In the genomic region with DNA sequence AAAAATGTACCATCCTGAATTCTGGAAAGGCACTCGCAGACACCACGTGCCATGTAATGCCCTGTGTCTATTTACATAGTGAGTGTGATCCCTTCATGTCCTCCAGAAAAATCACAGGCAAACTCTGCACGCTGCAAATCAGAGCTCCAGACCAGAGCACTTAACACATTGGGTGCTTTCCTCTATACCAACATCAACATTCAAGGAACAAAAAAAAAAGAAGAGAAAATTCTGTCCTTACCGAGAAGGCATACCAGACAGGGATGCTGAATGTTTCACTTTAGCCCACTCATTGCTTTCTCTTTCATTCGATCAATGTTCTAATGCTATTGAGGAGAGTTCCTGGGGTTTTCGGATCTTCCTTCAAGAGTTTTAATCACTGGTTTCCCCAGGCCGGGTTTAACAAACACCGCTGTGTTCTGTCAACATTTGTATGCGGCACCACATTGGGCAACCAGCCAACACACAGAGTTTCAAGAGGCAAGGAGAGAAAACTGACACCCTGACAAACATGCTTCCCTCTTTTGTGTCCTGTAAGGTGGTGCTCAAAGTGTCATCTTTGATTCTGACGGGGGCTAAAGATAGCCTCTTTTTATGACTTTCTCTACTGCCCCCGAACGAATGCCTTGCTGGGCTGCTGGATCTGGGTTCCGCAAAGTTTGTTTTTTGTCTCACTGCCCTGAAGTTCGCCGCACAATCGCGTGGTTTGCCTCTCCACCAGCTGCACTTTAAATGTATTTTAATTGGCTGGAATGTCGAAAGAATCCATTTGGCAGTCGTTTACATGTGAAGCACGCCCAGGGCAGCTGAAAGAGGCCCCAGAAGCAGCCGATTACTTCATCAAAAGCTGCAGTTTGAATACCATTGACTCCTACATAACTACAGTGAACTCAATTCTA, we compare ENCODE assay signal across 8 cellular contexts.
A peak's percentile ranks its signal among the peaks of the same experiment; 100 is the strongest.
DNase-seq lines count a peak whose midpoint lies in the region; ATAC-seq and TF ChIP-seq lines count a peak whose summit lies in the region.

No MANE protein-coding gene starts in this region.

- H3K27ac ChIP-seq in ascending aorta, result peak overlapping the region in 1 of 2 donors; percentile 24
- no peak overlapping the region for H3K27ac ChIP-seq in iPS-18a (ENCODE audit: low read length)

- no peak overlapping the region for H3K27ac Mint-ChIP-seq in activated T-helper 17 cell treated with anti-CD3 and anti-CD28 coated beads, Interleukin-2, amount 50 U/mL, for 72 hours

- no peaks in the 10 kb centered on the region for H3K9me3 Mint-ChIP-seq in activated T-helper 17 cell treated with anti-CD3 and anti-CD28 coated beads, Interleukin-2, amount 50 U/mL, for 72 hours

- H3K36me3 Mint-ChIP-seq in activated T-helper 17 cell treated with anti-CD3 and anti-CD28 coated beads, Interleukin-2, amount 50 U/mL, for 72 hours (ENCODE audit: low read depth), result no peaks in the 10 kb centered on the region

- H3K4me3 Mint-ChIP-seq in activated T-helper 17 cell treated with anti-CD3 and anti-CD28 coated beads, Interleukin-2, amount 50 U/mL, for 72 hours, result no peak overlapping the region

- DNase-seq in NCI-H1417 (lab: John Stamatoyannopoulos, UW) (peak; percentile 67 to 87 (median 84)), NCI-H1417 treated with DMSO at 0.1 percent for 48 hours (lab: John Stamatoyannopoulos, UW) (no peak), ascending aorta (ENCODE audit: low spot score in 2 of 2) (no peak), sciatic nerve (ENCODE audit: low spot score) (peak; percentile 68)
- no peak for DNase-seq in activated naive CD4-positive, alpha-beta T cell treated with Interleukin-2 at 50 U/mL for 16 hours

- H3K36me3 ChIP-seq in ascending aorta (no peaks in the 10 kb centered on the region), iPS-18a (ENCODE audit: control insufficient read depth, low read depth, low read length) (no peaks in the 10 kb centered on the region)

- H3K27me3 Mint-ChIP-seq in activated T-helper 17 cell treated with anti-CD3 and anti-CD28 coated beads, Interleukin-2, amount 50 U/mL, for 72 hours, result peaks cover 6% of the 10 kb centered on the region

- intact Hi-C loops in ascending aorta (cut with DNase I) (no loop called here), sciatic nerve (cut with DNase I) (no loop called here)

- ATAC-seq in sciatic nerve (peak; percentile 86), HG03045 (IDR thresholded peaks at IDR 0.05; ENCODE audit: unreplicated experiment) (no peak)
- no peak for ATAC-seq in activated T-helper 17 cell treated with anti-CD3 and anti-CD28 coated beads, Interleukin-2, amount 50 U/mL, for 72 hours (replicated peaks)

- H3K4me1 Mint-ChIP-seq in activated T-helper 17 cell treated with anti-CD3 and anti-CD28 coated beads, Interleukin-2, amount 50 U/mL, for 72 hours, result no peaks in the 10 kb centered on the region

- H3K9ac ChIP-seq in iPS-18a (ENCODE audit: low read length), result peak overlapping the region; percentile 53

- H3K4me1 ChIP-seq in ascending aorta (peaks cover 5 to 7% of the 10 kb centered on the region in 2 donors), iPS-18a (ENCODE audit: control insufficient read depth, low read depth, low read length) (peaks cover 25% of the 10 kb centered on the region)

- H3K27me3 ChIP-seq in ascending aorta, result no peaks in the 10 kb centered on the region
- H3K27me3 ChIP-seq in iPS-18a (ENCODE audit: control insufficient read depth, insufficient read depth, low read length), result no peaks in the 10 kb centered on the region

- H3K4me3 ChIP-seq in ascending aorta (peak overlapping the region; percentile 48 to 56), iPS-18a (ENCODE audit: low read length) (peak overlapping the region; percentile 55)

- TF ChIP-seq CTCF in ascending aorta (IDR thresholded peaks at IDR 0.05), result no peak

- H3K9me3 ChIP-seq in ascending aorta, result no peaks in the 10 kb centered on the region
- H3K9me3 ChIP-seq in iPS-18a (ENCODE audit: control insufficient read depth, low read depth, low read length), result no peaks in the 10 kb centered on the region

Comparison
In these comparisons a context has a peak if more than half of its experiments do, and no peak if none do; other contexts are left out.
1. DNase-seq: peak in NCI-H1417 (3 of 3) and sciatic nerve (single experiment); none in NCI-H1417 treated with DMSO at 0.1 percent for 48 hours (single experiment), ascending aorta (0 of 2) and activated naive CD4-positive, alpha-beta T cell treated with Interleukin-2 at 50 U/mL for 16 hours (single experiment).